Comparison of ENCODE assay signal across 16 cellular contexts in genomic region chr10:97468162-97468561, GRCh38. TPM values are rescaled to one million over a fixed set of nuclear protein-coding genes. Genes with fewer than 3 reads are reported as not detected.
DNase-seq lines count a peak whose midpoint lies in the region; ATAC-seq lines count a peak whose summit lies in the region.
"Had no signal": no experiment of that assay in that cellular context is flagged by ENCODE, and none has a peak within 500 bp of the region (broad histone marks: within the 10 kb centered on the region; RNA-seq: fewer than 3 reads in every experiment).

No MANE protein-coding gene starts in this region.

- H3K36me3 Mint-ChIP-seq in activated naive CD8-positive, alpha-beta T cell = peaks cover 2% of the 10 kb centered on the region
- peaks cover 13% of the 10 kb centered on the region for H3K36me3 Mint-ChIP-seq in activated naive CD8-positive, alpha-beta T cell treated with anti-CD3 and anti-CD28 coated beads for 36 hours
- peaks cover 26% of the 10 kb centered on the region for H3K36me3 Mint-ChIP-seq in stimulated activated memory B cell treated with anti-CD40 and anti-IgM and Interleukin-4, amounts not matched to agents 10 μg/mL and 1 μg/mL and 100 μg/mL, for 72 hours

- peak overlapping the region; percentile 64 for H3K27ac ChIP-seq in epithelial cell of prostate
- H3K27ac ChIP-seq: body of pancreas, pancreas had no signal

- peak overlapping the region; percentile 54 for H3K27ac Mint-ChIP-seq in activated naive CD8-positive, alpha-beta T cell
- H3K27ac Mint-ChIP-seq in activated naive CD8-positive, alpha-beta T cell treated with anti-CD3 and anti-CD28 coated beads for 36 hours = no peak overlapping the region
- H3K27ac Mint-ChIP-seq in stimulated activated memory B cell treated with anti-CD40 and anti-IgM and Interleukin-4, amounts not matched to agents 10 μg/mL and 1 μg/mL and 100 μg/mL, for 72 hours = no peak overlapping the region
- peak overlapping the region in 1 of 2 donors; percentile 25 for H3K27ac Mint-ChIP-seq in stimulated activated naive CD8-positive, alpha-beta T cell treated with anti-CD3 and anti-CD28 coated beads, Interleukin-15, amount 100 ng/mL, for 72 hours
- H3K27ac Mint-ChIP-seq: WTC11 had no signal

- peaks cover 2% of the 10 kb centered on the region for H3K4me1 Mint-ChIP-seq in activated naive CD8-positive, alpha-beta T cell (ENCODE audit: low read depth)
- H3K4me1 Mint-ChIP-seq in activated naive CD8-positive, alpha-beta T cell treated with anti-CD3 and anti-CD28 coated beads for 36 hours = peaks cover 1% of the 10 kb centered on the region
- H3K4me1 Mint-ChIP-seq in stimulated activated memory B cell treated with anti-CD40 and anti-IgM and Interleukin-4, amounts not matched to agents 10 μg/mL and 1 μg/mL and 100 μg/mL, for 72 hours = no peaks in the 10 kb centered on the region
- H3K4me1 Mint-ChIP-seq in stimulated activated naive CD8-positive, alpha-beta T cell treated with anti-CD3 and anti-CD28 coated beads, Interleukin-15, amount 100 ng/mL, for 72 hours = no peaks in the 10 kb centered on the region
- H3K4me1 Mint-ChIP-seq: CD8-positive, alpha-beta memory T cell; WTC11 had no signal

- no peak overlapping the region for H3K4me3 Mint-ChIP-seq in activated naive CD8-positive, alpha-beta T cell
- H3K4me3 Mint-ChIP-seq in activated naive CD8-positive, alpha-beta T cell treated with anti-CD3 and anti-CD28 coated beads for 36 hours = no peak overlapping the region
- no peak overlapping the region for H3K4me3 Mint-ChIP-seq in stimulated activated memory B cell treated with anti-CD40 and anti-IgM and Interleukin-4, amounts not matched to agents 10 μg/mL and 1 μg/mL and 100 μg/mL, for 72 hours
- no peak overlapping the region for H3K4me3 Mint-ChIP-seq in stimulated activated naive CD8-positive, alpha-beta T cell treated with anti-CD3 and anti-CD28 coated beads, Interleukin-15, amount 100 ng/mL, for 72 hours
- H3K4me3 Mint-ChIP-seq: CD8-positive, alpha-beta memory T cell; WTC11 had no signal

- DNase-seq in activated naive CD8-positive, alpha-beta T cell treated with anti-CD3 and anti-CD28 coated beads for 36 hours = no peak
- peak; percentile 69 for DNase-seq in NCI-H2196 (lab: John Stamatoyannopoulos, UW; ENCODE audit: unreplicated experiment)
- DNase-seq in epithelial cell of prostate (ENCODE audit: low read depth, low spot score) = no peak
- DNase-seq in stimulated activated naive CD8-positive, alpha-beta T cell treated with anti-CD3 and anti-CD28 coated beads, Interleukin-15, amount 100 ng/mL, for 72 hours = no peak
- DNase-seq: activated naive CD4-positive, alpha-beta T cell treated with Interleukin-2 at 50 U/mL for 16 hours; body of pancreas; CD8-positive, alpha-beta memory T cell; NCI-H1417; pancreas had no signal

- H3K9me3 Mint-ChIP-seq in activated naive CD8-positive, alpha-beta T cell (ENCODE audit: low read depth) = no peaks in the 10 kb centered on the region
- H3K9me3 Mint-ChIP-seq in activated naive CD8-positive, alpha-beta T cell treated with anti-CD3 and anti-CD28 coated beads for 36 hours = no peaks in the 10 kb centered on the region
- no peaks in the 10 kb centered on the region for H3K9me3 Mint-ChIP-seq in stimulated activated memory B cell treated with anti-CD40 and anti-IgM and Interleukin-4, amounts not matched to agents 10 μg/mL and 1 μg/mL and 100 μg/mL, for 72 hours
- no peaks in the 10 kb centered on the region for H3K9me3 Mint-ChIP-seq in stimulated activated naive CD8-positive, alpha-beta T cell treated with anti-CD3 and anti-CD28 coated beads, Interleukin-15, amount 100 ng/mL, for 72 hours
- H3K9me3 Mint-ChIP-seq: CD8-positive, alpha-beta memory T cell; WTC11 had no signal

- H3K27me3 Mint-ChIP-seq in activated naive CD8-positive, alpha-beta T cell = no peaks in the 10 kb centered on the region
- no peaks in the 10 kb centered on the region for H3K27me3 Mint-ChIP-seq in activated naive CD8-positive, alpha-beta T cell treated with anti-CD3 and anti-CD28 coated beads for 36 hours
- no peaks in the 10 kb centered on the region for H3K27me3 Mint-ChIP-seq in stimulated activated memory B cell treated with anti-CD40 and anti-IgM and Interleukin-4, amounts not matched to agents 10 μg/mL and 1 μg/mL and 100 μg/mL, for 72 hours
- no peaks in the 10 kb centered on the region for H3K27me3 Mint-ChIP-seq in stimulated activated naive CD8-positive, alpha-beta T cell treated with anti-CD3 and anti-CD28 coated beads, Interleukin-15, amount 100 ng/mL, for 72 hours
- H3K27me3 Mint-ChIP-seq: CD8-positive, alpha-beta memory T cell had no signal

- ATAC-seq in GM18873 (IDR thresholded peaks at IDR 0.05; ENCODE audit: low FRiP score, unreplicated experiment) = no peak
- no peak for ATAC-seq in stimulated activated memory B cell treated with anti-CD40 and anti-IgM and Interleukin-4, amounts not matched to agents 10 μg/mL and 1 μg/mL and 100 μg/mL, for 72 hours
- ATAC-seq in HG03095 (IDR thresholded peaks at IDR 0.05; ENCODE audit: unreplicated experiment) = no peak
- no peak for ATAC-seq in stimulated activated naive CD8-positive, alpha-beta T cell treated with anti-CD3 and anti-CD28 coated beads, Interleukin-15, amount 100 ng/mL, for 72 hours
- ATAC-seq: body of pancreas, HCT116, K562, pancreas, WTC11 had no signal

RNA-seq across cellular contexts. Expression of gene ZDHHC16, which starts 22.2 kb away (rescaled TPM):
- total RNA-seq in activated naive CD8-positive, alpha-beta T cell treated with anti-CD3 and anti-CD28 coated beads for 36 hours = 10 to 100 TPM; 37.5 to 42.2 TPM

RNA-seq across cellular contexts. Expression of gene EXOSC1, which starts 22.4 kb away (rescaled TPM):
- total RNA-seq in activated naive CD8-positive, alpha-beta T cell treated with anti-CD3 and anti-CD28 coated beads for 36 hours = 10 to 100 TPM; 48.4 to 53.7 TPM

RNA-seq across cellular contexts. Expression of gene MMS19, which starts 30.1 kb away (rescaled TPM):
- 10 to 100 TPM; 96.2 to 97.0 TPM for total RNA-seq in activated naive CD8-positive, alpha-beta T cell treated with anti-CD3 and anti-CD28 coated beads for 36 hours

RNA-seq across cellular contexts. Expression of gene UBTD1, which starts 30.6 kb away (rescaled TPM):
- 1 to 10 TPM in 1 of 2 experiments, under 1 TPM in 1; 0.99 to 1.3 TPM for total RNA-seq in activated naive CD8-positive, alpha-beta T cell treated with anti-CD3 and anti-CD28 coated beads for 36 hours

RNA-seq across cellular contexts. Expression of gene PGAM1, which starts 42.2 kb away (rescaled TPM):
- total RNA-seq in activated naive CD8-positive, alpha-beta T cell treated with anti-CD3 and anti-CD28 coated beads for 36 hours = 100 to 1,000 TPM; 933 to 982 TPM
